Comparison of ENCODE assay signal across 8 cellular contexts in genomic region chr14:39433452-39433813, GRCh38. TPM values are rescaled to one million over a fixed set of nuclear protein-coding genes. Genes with fewer than 3 reads are reported as not detected.
DNase-seq lines count a peak whose midpoint lies in the region; ATAC-seq and TF ChIP-seq lines count a peak whose summit lies in the region.

No MANE protein-coding gene starts in this region.

- no peak overlapping the region for H3K56ac ChIP-seq in H9 (ENCODE audit: insufficient read length, low read depth, low read length)

- H2BK20ac ChIP-seq in H9 (ENCODE audit: low read depth, low read length, poor library complexity, severe bottlenecking): no peak overlapping the region

- H4K8ac ChIP-seq in H9 (replicated peaks; ENCODE audit: insufficient read length, low read depth, low read length): no peak overlapping the region

- H4K5ac ChIP-seq in H9 (ENCODE audit: insufficient read length, low read depth, low read length): no peak overlapping the region

- H2BK120ac ChIP-seq in H9 (ENCODE audit: low read depth, low read length, poor library complexity, severe bottlenecking): no peak overlapping the region

- no CpG with 5 or more reads among the region's 8 CpGs for WGBS in H9 (ENCODE audit: extremely low coverage, insufficient read length, low lambda C conversion rate)

- no peak overlapping the region for H3K14ac ChIP-seq in H9 (ENCODE audit: insufficient read depth, low read length)

- TF ChIP-seq CTCF in H9 (conservative IDR thresholded peaks at IDR 0.05) (no peak), SU-DHL-6 (IDR thresholded peaks at IDR 0.05; ENCODE audit: insufficient read depth, low read length, poor library complexity, severe bottlenecking) (no peak), fibroblast of pulmonary artery (IDR thresholded peaks at IDR 0.05; ENCODE audit: low read length, missing control alignments) (no peak), retinal pigment epithelial cell (conservative IDR thresholded peaks at IDR 0.05; ENCODE audit: low read depth, low read length) (no peak)

- H3K4me1 ChIP-seq in H9 (ENCODE audit: insufficient read depth, low read length): no peaks in the 10 kb centered on the region

- H3K9me3 ChIP-seq in H9 (ENCODE audit: control insufficient read depth, low read depth, low read length) (no peaks in the 10 kb centered on the region), SU-DHL-6 (ENCODE audit: insufficient read depth, low read length) (no peaks in the 10 kb centered on the region)

- H3K18ac ChIP-seq in H9 (ENCODE audit: insufficient read length, low read depth, low read length): no peak overlapping the region

- no peaks in the 10 kb centered on the region; a peak in 1 of 7 replicates for H3K36me3 Mint-ChIP-seq in H9 (ENCODE audit: insufficient read depth in 1 of 3, low read depth in 3 of 3)

- H3K23me2 ChIP-seq in H9 (ENCODE audit: insufficient read length, low read depth, low read length, poor library complexity, severe bottlenecking): peaks cover 15% of the 10 kb centered on the region

- no peak overlapping the region for H4K91ac ChIP-seq in H9 (ENCODE audit: insufficient read length, low read depth, low read length)

- H3K4me2 ChIP-seq in H9 (ENCODE audit: insufficient read depth, insufficient read length, low read length) (peak overlapping the region; percentile 87), SU-DHL-6 (ENCODE audit: low read depth, low read length, poor library complexity, severe bottlenecking) (peak overlapping the region; percentile 71)

- DNase-seq in H9 (no peak), fibroblast of pulmonary artery (ENCODE audit: low read depth) (no peak), retinal pigment epithelial cell (ENCODE audit: low read depth) (no peak), NCI-H187 (lab: John Stamatoyannopoulos, UW) (no peak), NCI-H1694 (lab: John Stamatoyannopoulos, UW) (no peak)

- H3K27ac ChIP-seq in H9 (ENCODE audit: insufficient read length, low read depth, low read length) (peak overlapping the region; percentile 60), SU-DHL-6 (ENCODE audit: low read depth, low read length) (no peak overlapping the region)

- H3K36me3 ChIP-seq in SU-DHL-6 (ENCODE audit: low read length): no peaks in the 10 kb centered on the region

- H3K9ac ChIP-seq in H9 (ENCODE audit: extremely low read depth, insufficient read length, low read length): peak overlapping the region; percentile 45
- H3K9ac ChIP-seq in SU-DHL-6 (ENCODE audit: low read length): peak overlapping the region; percentile 79

- H3K4me3 Mint-ChIP-seq in H9: peak overlapping the region; percentile 97 to 99

- H3K27me3 ChIP-seq in H9 (ENCODE audit: insufficient read depth, low read length) (no peaks in the 10 kb centered on the region), SU-DHL-6 (ENCODE audit: low read length) (no peaks in the 10 kb centered on the region)

- ATAC-seq in GM21381 (IDR thresholded peaks at IDR 0.05; ENCODE audit: unreplicated experiment): no peak
- ATAC-seq in HG03045 (IDR thresholded peaks at IDR 0.05; ENCODE audit: unreplicated experiment): no peak

- no peak overlapping the region for H2BK5ac ChIP-seq in H9 (ENCODE audit: insufficient read length, low read length)

- H3K27ac Mint-ChIP-seq in H9: peak overlapping the region; percentile 96 to 98 (median 97); a peak in 3 of 7 replicates

- H3K23ac ChIP-seq in H9 (ENCODE audit: insufficient read length, low read depth, low read length): no peak overlapping the region

- no peak overlapping the region for H3T11ph ChIP-seq in H9 (ENCODE audit: low read length)

- H4K20me1 ChIP-seq in H9 (ENCODE audit: control insufficient read depth, insufficient read depth, insufficient read length) (no peaks in the 10 kb centered on the region), SU-DHL-6 (ENCODE audit: low read depth, low read length) (peaks cover 12% of the 10 kb centered on the region; the same call in 1 of the 2 replicates)

- peaks cover 9% of the 10 kb centered on the region; the same call in 1 of the 2 replicates for H3F3A ChIP-seq in SU-DHL-6 (ENCODE audit: insufficient read depth)

- no peak overlapping the region for H3K4ac ChIP-seq in H9 (ENCODE audit: low read depth, low read length)

- peaks cover 17 to 18% of the 10 kb centered on the region in 2 experiments for H3K4me1 Mint-ChIP-seq in H9

- no peaks in the 10 kb centered on the region for H3K27me3 Mint-ChIP-seq in H9 (ENCODE audit: low read depth)

- no peak overlapping the region for H2BK12ac ChIP-seq in H9 (ENCODE audit: insufficient read length, low read depth, low read length)

- H2BK15ac ChIP-seq in H9 (ENCODE audit: low read depth, low read length): no peak overlapping the region

- peak overlapping the region; percentile 84 for H3K4me3 ChIP-seq in SU-DHL-6 (ENCODE audit: insufficient read depth, low read length, poor library complexity, severe bottlenecking)
- peak overlapping the region; percentile 87 for H3K4me3 ChIP-seq in fibroblast of pulmonary artery (replicated peaks; ENCODE audit: low read depth, low read length)
- peak overlapping the region; percentile 82 for H3K4me3 ChIP-seq in retinal pigment epithelial cell (ENCODE audit: low read length)

- no peak overlapping the region for H2AK5ac ChIP-seq in H9 (ENCODE audit: insufficient read length, low read length)

- H3K79me1 ChIP-seq in H9 (ENCODE audit: insufficient read depth, low read depth, low read length, poor library complexity, severe bottlenecking): no peaks in the 10 kb centered on the region

- no peaks in the 10 kb centered on the region for H3K9me3 Mint-ChIP-seq in H9

- H3K9me2 ChIP-seq in SU-DHL-6 (replicated peaks; ENCODE audit: insufficient read depth, low read length): no peaks in the 10 kb centered on the region

- H2AFZ ChIP-seq in H9 (ENCODE audit: low read length): no peak overlapping the region
- peak overlapping the region; percentile 87 for H2AFZ ChIP-seq in SU-DHL-6 (ENCODE audit: low read depth, low read length, severe bottlenecking)

- H3K79me2 ChIP-seq in H9 (ENCODE audit: insufficient read depth, low read length): no peaks in the 10 kb centered on the region
- H3K79me2 ChIP-seq in SU-DHL-6 (ENCODE audit: insufficient read depth, low read length): peaks cover 32% of the 10 kb centered on the region

RNA-seq across cellular contexts. Expression of gene FBXO33, which starts 1.2 kb away (rescaled TPM):
- 8.8 and 9.3 TPM in 2 replicates for total RNA-seq in H9 (2021)
